8 cellular contexts compared by ENCODE assay signal in the genomic region with DNA sequence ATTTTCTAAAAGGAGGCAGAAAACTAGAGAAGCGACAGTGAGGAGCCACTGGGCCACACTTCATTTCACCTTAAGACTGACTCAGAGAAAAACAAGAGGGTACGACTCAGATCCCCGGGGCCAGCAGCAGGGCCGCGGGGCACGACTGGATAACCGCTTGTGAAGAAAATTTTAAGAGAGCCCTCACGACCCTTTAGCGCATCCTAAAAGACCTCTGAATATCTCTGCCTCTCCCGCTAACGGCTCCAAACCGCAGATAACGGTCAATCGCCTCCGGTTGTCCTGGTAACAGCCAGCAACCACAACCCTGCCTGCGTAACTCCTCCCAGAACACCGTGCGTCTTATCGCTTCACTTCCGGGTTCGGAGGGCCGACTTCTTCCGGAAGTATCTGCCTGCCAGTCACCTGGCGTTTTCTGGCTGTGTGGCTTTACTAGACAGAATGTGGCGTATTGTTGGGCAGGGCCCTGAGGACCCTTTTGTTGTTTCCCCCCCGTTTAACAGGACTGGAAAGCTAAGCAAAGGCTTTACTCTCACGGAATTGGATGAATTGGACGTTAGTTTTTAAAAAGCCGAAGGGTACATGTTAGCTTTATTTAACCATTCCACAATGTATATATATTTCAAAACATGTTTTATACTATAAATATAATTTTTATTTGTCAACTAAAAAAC. TPM values are rescaled to one million over a fixed set of nuclear protein-coding genes. Genes with fewer than 3 reads are reported as not detected.
A peak's percentile ranks its signal among the peaks of the same experiment; 100 is the strongest.
DNase-seq lines count a peak whose midpoint lies in the region; ATAC-seq and TF ChIP-seq lines count a peak whose summit lies in the region.

No MANE protein-coding gene starts in this region.

- H3K36me3 ChIP-seq in left ventricle myocardium inferior: peaks cover 6% of the 10 kb centered on the region

- H3K27ac Mint-ChIP-seq in progenitor cell of endocrine pancreas: peak overlapping the region; percentile 92

- peak overlapping the region; percentile 94 for H3K4me3 Mint-ChIP-seq in progenitor cell of endocrine pancreas (ENCODE audit: low read depth)

- peak; percentile 85 for DNase-seq in GM13976 (ENCODE audit: low spot score)
- peak; percentile 72 for DNase-seq in NCI-H1436 treated with DMSO at 0.1 percent for 48 hours (lab: John Stamatoyannopoulos, UW)
- DNase-seq in T follicular helper cell (ENCODE audit: low read depth): peak; percentile 90
- DNase-seq in amniotic epithelial cell (ENCODE audit: low read depth): peak; percentile 90
- peak; percentile 88 for DNase-seq in left ventricle myocardium inferior
- DNase-seq in progenitor cell of endocrine pancreas (ENCODE audit: low spot score, unreplicated experiment): peak; percentile 62
- peak; percentile 94 for DNase-seq in ureter (ENCODE audit: low spot score)

- no peaks in the 10 kb centered on the region for H3K9me3 ChIP-seq in left ventricle myocardium inferior (replicated peaks)

- peak overlapping the region; percentile 76 for H3K4me3 ChIP-seq in left ventricle myocardium inferior

- peaks cover 14% of the 10 kb centered on the region for H3K4me1 Mint-ChIP-seq in progenitor cell of endocrine pancreas (ENCODE audit: low read depth)

- H3K27me3 Mint-ChIP-seq in progenitor cell of endocrine pancreas: peaks cover 17% of the 10 kb centered on the region

- H3K27ac ChIP-seq in left ventricle myocardium inferior (replicated peaks): peak overlapping the region; percentile 84

- peaks cover 30% of the 10 kb centered on the region for H3K4me1 ChIP-seq in left ventricle myocardium inferior

- H3K27me3 ChIP-seq in left ventricle myocardium inferior (ENCODE audit: low read depth): no peaks in the 10 kb centered on the region

- ATAC-seq in HG02852 (IDR thresholded peaks at IDR 0.05; ENCODE audit: unreplicated experiment): peak; percentile 99

- peaks cover 1% of the 10 kb centered on the region for H3K36me3 Mint-ChIP-seq in progenitor cell of endocrine pancreas (ENCODE audit: insufficient read depth)

- TF ChIP-seq CTCF in GM13976 (IDR thresholded peaks at IDR 0.05; ENCODE audit: borderline replicate concordance, control extremely low read depth, extremely low read depth, insufficient read depth, missing control alignments) (no peak), left ventricle myocardium inferior (IDR thresholded peaks at IDR 0.05; ENCODE audit: borderline replicate concordance) (no peak), progenitor cell of endocrine pancreas (IDR thresholded peaks at IDR 0.05; ENCODE audit: unreplicated experiment) (no peak)

- intact Hi-C loops in left ventricle myocardium inferior (cut with micrococcal nuclease): no loop called here

- H3K9me3 Mint-ChIP-seq in progenitor cell of endocrine pancreas (ENCODE audit: low read depth): no peaks in the 10 kb centered on the region

- in situ Hi-C loops in GM13976 (cut with MboI; ENCODE audit: low sequenced_read_pairs, unreplicated experiment): no loop called here

RNA-seq across cellular contexts. Expression of a gene that starts 5.4 kb away (rescaled TPM):
- total RNA-seq in left ventricle myocardium inferior (7.4 TPM), progenitor cell of endocrine pancreas (6.0 and 6.6 TPM in 2 replicates), ureter (8.5 TPM)

Comparison
In these comparisons a context has a peak if more than half of its experiments do, and no peak if none do; other contexts are left out.
1. Peak in every context shown above with its lines: DNase-seq, ATAC-seq, H3K4me3 ChIP-seq and H3K27ac ChIP-seq.